ENCODE assay signal across 11 cellular contexts in the genomic region with DNA sequence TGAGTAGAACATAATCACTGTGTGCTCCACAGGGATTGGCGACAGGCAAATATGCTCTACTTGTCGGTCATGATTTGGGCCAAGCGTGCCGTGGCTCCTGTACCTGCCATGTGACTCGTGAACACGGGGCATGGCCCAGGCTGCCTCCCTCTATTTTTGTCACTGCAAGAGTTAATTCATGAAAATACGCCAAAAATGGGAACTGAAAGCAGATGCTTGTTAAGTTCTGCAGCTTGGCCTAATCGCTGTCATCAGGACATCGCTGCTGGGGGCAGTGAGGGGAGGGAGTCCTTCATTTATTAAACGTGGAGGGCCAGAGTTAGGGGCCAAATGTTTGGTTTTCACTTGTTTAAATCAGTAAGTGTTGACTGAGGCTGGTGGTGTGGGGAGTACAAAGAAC.
DNase-seq lines count a peak whose midpoint lies in the region; ATAC-seq and TF ChIP-seq lines count a peak whose summit lies in the region.
"Had no signal": no experiment of that assay in that cellular context is flagged by ENCODE, and none has a peak within 500 bp of the region (broad histone marks: within the 10 kb centered on the region; RNA-seq: fewer than 3 reads in every experiment).

No MANE protein-coding gene starts in this region.

- CTCF ChIA-PET in CD4-positive, alpha-beta T cell (lab: Charles Lee): interaction anchor here (0.7 kb wide), 1 partner anchor 177 kb away, joined by 3 read pairs; no protein-coding TSS in a partner anchor

- no peak for TF ChIP-seq CTCF in CD4-positive, alpha-beta T cell (IDR thresholded peaks at IDR 0.05)

- no peaks in the 10 kb centered on the region for H3K9me3 Mint-ChIP-seq in CD4-positive, alpha-beta T cell
- H3K9me3 Mint-ChIP-seq: activated CD4-positive, alpha-beta T cell treated with anti-CD3 and anti-CD28 coated beads, Interleukin-2, amount 10 ng/mL, durations not matched to agents 7 days and 5 days had no signal

- ATAC-seq in GM18517 (IDR thresholded peaks at IDR 0.05; ENCODE audit: unreplicated experiment) (peak; percentile 48), GM21515 (IDR thresholded peaks at IDR 0.05; ENCODE audit: unreplicated experiment) (peak; percentile 46), HG03439 (IDR thresholded peaks at IDR 0.05; ENCODE audit: unreplicated experiment) (peak; percentile 42)
- ATAC-seq in CD4-positive, alpha-beta T cell (ENCODE audit: poor library complexity): no peak

- H3K36me3 Mint-ChIP-seq in CD4-positive, alpha-beta T cell (ENCODE audit: low read depth): peaks cover 27% of the 10 kb centered on the region

- POLR2A ChIA-PET in CD4-positive, alpha-beta T cell (lab: Charles Lee): interaction anchor here (0.7 kb wide), 1 partner anchor 175 kb away, joined by 3 read pairs; no protein-coding TSS in a partner anchor

- H3K4me3 Mint-ChIP-seq in CD4-positive, alpha-beta T cell: no peak overlapping the region
- H3K4me3 Mint-ChIP-seq: activated CD4-positive, alpha-beta T cell treated with anti-CD3 and anti-CD28 coated beads, Interleukin-2, amount 10 ng/mL, durations not matched to agents 7 days and 5 days had no signal

- no peak overlapping the region for H3K27ac ChIP-seq in CD4-positive, alpha-beta T cell (ENCODE audit: low read depth, low read length)
- H3K27ac ChIP-seq: right atrium auricular region had no signal

- H3K27me3 ChIP-seq in CD4-positive, alpha-beta T cell (ENCODE audit: control insufficient read depth, insufficient read depth, low read length): no peaks in the 10 kb centered on the region
- H3K27me3 ChIP-seq: right atrium auricular region had no signal

- peaks cover 62% of the 10 kb centered on the region for H3K4me1 Mint-ChIP-seq in CD4-positive, alpha-beta T cell (ENCODE audit: low read depth)

- H3K9me3 ChIP-seq in CD4-positive, alpha-beta T cell (ENCODE audit: control insufficient read depth, low read length): no peaks in the 10 kb centered on the region
- H3K9me3 ChIP-seq: right atrium auricular region had no signal

- intact Hi-C loops in CD4-positive, alpha-beta T cell (cut with DNase I, micrococcal nuclease): no loop called here

- DNase-seq in germinal center (ENCODE audit: low spot score) (peak; percentile 75), NCI-H1092 treated with DMSO at 0.1 percent for 48 hours (lab: John Stamatoyannopoulos, UW) (no peak), cerebellum (ENCODE audit: low spot score) (no peak), dermis blood vessel endothelial cell (no peak)
- DNase-seq in CD4-positive, alpha-beta T cell: no peak
- DNase-seq: activated CD4-positive, alpha-beta T cell treated with anti-CD3 and anti-CD28 coated beads, Interleukin-2, amount 10 ng/mL, durations not matched to agents 7 days and 5 days; NCI-H1436 had no signal

- no peak overlapping the region for H3K27ac Mint-ChIP-seq in CD4-positive, alpha-beta T cell

- H3K27me3 Mint-ChIP-seq in CD4-positive, alpha-beta T cell: no peaks in the 10 kb centered on the region
- H3K27me3 Mint-ChIP-seq: activated CD4-positive, alpha-beta T cell treated with anti-CD3 and anti-CD28 coated beads, Interleukin-2, amount 10 ng/mL, durations not matched to agents 7 days and 5 days had no signal
